In the genomic region with DNA sequence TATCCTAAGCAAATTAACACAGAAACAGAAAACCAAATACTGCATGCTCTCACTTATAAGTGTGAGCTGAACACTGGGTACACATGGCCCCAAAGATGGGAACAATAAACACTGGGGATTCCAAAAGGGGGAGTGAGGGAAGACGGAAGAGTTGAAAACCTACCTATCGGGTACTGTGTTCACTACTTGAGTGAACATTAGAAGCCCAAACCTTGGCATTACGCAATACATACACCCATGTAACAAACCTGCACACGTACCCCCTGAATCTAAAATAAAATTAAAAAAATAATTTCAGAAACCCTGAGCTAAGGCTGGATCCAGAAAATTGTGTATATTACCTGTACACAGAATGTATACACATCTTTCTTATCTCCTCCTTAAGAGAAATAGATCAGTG, we compare ENCODE assay signal across 9 cellular contexts.
"Had no signal": no experiment of that assay in that cellular context is flagged by ENCODE, and none has a peak within 500 bp of the region (broad histone marks: within the 10 kb centered on the region; RNA-seq: fewer than 3 reads in every experiment).

No MANE protein-coding gene starts in this region.

- H3K4me3 ChIP-seq: GM23338, HAP-1 had no signal

- DNase-seq: H7, HFFc6, Karpas-422, KBM-7 had no signal

- H3K4me2 ChIP-seq: GM23338, KMS-11 had no signal

- H2AFZ ChIP-seq: GM23338 had no signal

- H3K9me3 ChIP-seq: HAP-1 had no signal

- H3K27ac ChIP-seq: HL-60, KMS-11 had no signal

- H3K36me3 ChIP-seq: HAP-1 had no signal

- H3K9ac ChIP-seq: KMS-11 had no signal

- ATAC-seq: GM23338, HCT116 had no signal

- H3K4me1 ChIP-seq: HAP-1 had no signal
